Comparison of ENCODE assay signal across 16 cellular contexts in the genomic region with DNA sequence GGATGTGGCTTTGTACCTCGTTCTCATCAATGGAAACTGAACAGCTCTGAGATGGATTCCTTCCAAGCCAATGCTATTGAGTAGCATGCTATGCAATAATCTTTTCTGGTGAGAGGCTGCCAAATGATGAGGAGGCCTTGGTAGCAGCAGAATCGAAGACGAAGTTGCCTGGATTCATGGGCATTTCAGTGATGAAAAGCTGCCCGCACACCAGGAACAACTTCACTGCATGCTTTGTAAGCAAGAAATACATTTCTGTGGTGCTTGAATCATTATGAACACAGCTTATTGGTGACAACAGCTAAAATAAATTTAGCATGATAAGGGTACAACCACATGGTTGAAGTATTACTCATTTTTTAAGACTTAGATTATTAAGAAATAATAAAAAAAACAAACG.
DNase-seq lines count a peak whose midpoint lies in the region; ATAC-seq and TF ChIP-seq lines count a peak whose summit lies in the region.
"Had no signal": no experiment of that assay in that cellular context is flagged by ENCODE, and none has a peak within 500 bp of the region (broad histone marks: within the 10 kb centered on the region; RNA-seq: fewer than 3 reads in every experiment).

No MANE protein-coding gene starts in this region.

- in situ Hi-C loops in astrocyte of the cerebellum (cut with HindIII; ENCODE audit: low sequenced_read_pairs) = no loop called here

- TF ChIP-seq CTCF in astrocyte of the cerebellum (IDR thresholded peaks at IDR 0.05; ENCODE audit: low read depth, low read length, missing control alignments) = no peak
- no peak for TF ChIP-seq CTCF in fibroblast of pulmonary artery (IDR thresholded peaks at IDR 0.05; ENCODE audit: low read length, missing control alignments)

- ATAC-seq in HG02840 (IDR thresholded peaks at IDR 0.05; ENCODE audit: low FRiP score, unreplicated experiment) = no peak
- ATAC-seq: A549, HCT116, HepG2 had no signal

- peak; percentile 11 for DNase-seq in HS-5 (ENCODE audit: low read depth)
- peak; percentile 27 for DNase-seq in astrocyte of the cerebellum (ENCODE audit: low read depth)
- DNase-seq in fibroblast of pulmonary artery (ENCODE audit: low read depth) = peak; percentile 8
- peak; percentile 3 for DNase-seq in skeletal muscle cell (ENCODE audit: low read depth)
- DNase-seq in COLO668 (lab: John Stamatoyannopoulos, UW; ENCODE audit: unreplicated experiment) = no peak
- DNase-seq in islet precursor cell = no peak
- no peak for DNase-seq in NCI-H1048 (lab: John Stamatoyannopoulos, UW)
- DNase-seq: AML-193; CD8-positive, alpha-beta memory T cell; DMS53; GM23248 had no signal

- H3K4me3 ChIP-seq in astrocyte of the cerebellum (ENCODE audit: low read depth, low read length) (no peak overlapping the region), fibroblast of pulmonary artery (replicated peaks; ENCODE audit: low read depth, low read length) (no peak overlapping the region), skeletal muscle cell (ENCODE audit: low read depth, low read length) (no peak overlapping the region)
- H3K4me3 ChIP-seq: A549, BLaER1, GM23248 had no signal

Comparison
In these comparisons a context has a peak if more than half of its experiments do, and no peak if none do; other contexts are left out.
1. DNase-seq: peak in HS-5 (single experiment), astrocyte of the cerebellum (single experiment), fibroblast of pulmonary artery (single experiment) and skeletal muscle cell (single experiment); none in COLO668 (single experiment), islet precursor cell (single experiment) and NCI-H1048 (single experiment).